ENCODE assay signal across 16 cellular contexts in the genomic region with DNA sequence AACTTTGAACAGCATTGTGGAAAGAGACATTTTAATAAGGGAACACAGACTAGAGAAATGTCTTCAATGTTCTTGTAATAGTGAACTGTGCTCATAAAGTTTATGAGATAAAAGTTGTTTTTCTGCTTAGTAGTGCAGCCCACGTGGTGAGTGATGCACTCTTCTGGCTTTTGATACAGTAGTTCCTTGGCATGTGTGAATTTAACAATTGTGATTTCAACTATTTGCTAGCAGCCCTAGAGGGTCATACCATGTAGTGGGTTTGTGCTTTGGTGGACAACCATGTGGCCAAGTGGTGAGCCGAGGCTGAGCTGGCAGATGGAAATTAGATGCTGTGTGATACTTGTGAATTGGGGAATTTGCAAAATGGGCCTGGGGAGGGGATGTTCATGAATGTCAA.
DNase-seq lines count a peak whose midpoint lies in the region; ATAC-seq and TF ChIP-seq lines count a peak whose summit lies in the region.
"Had no signal": no experiment of that assay in that cellular context is flagged by ENCODE, and none has a peak within 500 bp of the region (broad histone marks: within the 10 kb centered on the region; RNA-seq: fewer than 3 reads in every experiment).

No MANE protein-coding gene starts in this region.

- H3K4me3 ChIP-seq in MG63: no peak overlapping the region
- H3K4me3 ChIP-seq in transverse colon: no peak overlapping the region
- H3K4me3 ChIP-seq: K562 had no signal

- peak overlapping the region in 1 of 2 donors; percentile 60 for H3K27ac Mint-ChIP-seq in natural killer cell
- H3K27ac Mint-ChIP-seq: CD4-positive, alpha-beta memory T cell had no signal

- no peaks in the 10 kb centered on the region for H3K27me3 Mint-ChIP-seq in natural killer cell (ENCODE audit: low read depth in 2 of 2)

- DNase-seq in EL (peak; percentile 41), MG63 (peak; percentile 22), natural killer cell (no peak), transverse colon (no peak), UCSD-AML1 (lab: John Stamatoyannopoulos, UW; ENCODE audit: unreplicated experiment) (no peak)
- DNase-seq: ACHN; BE2C; CD4-positive, alpha-beta memory T cell; DMS79; GF-D8; Karpas-422 had no signal

- WGBS in transverse colon (ENCODE audit: low coverage in 1 of 2), 2 donors: 69% methylated on average over 2 of the region's 2 CpGs; no CpG with 5 or more reads in 1 of the 2 donors

- peaks cover 0 to 5% (median 0%) of the 10 kb centered on the region in 4 donors for H3K4me1 ChIP-seq in transverse colon
- H3K4me1 ChIP-seq: BE2C had no signal

- no peaks in the 10 kb centered on the region for H3K36me3 ChIP-seq in MG63
- no peaks in the 10 kb centered on the region for H3K36me3 ChIP-seq in transverse colon
- H3K36me3 ChIP-seq: BE2C had no signal

- H3K4me3 Mint-ChIP-seq in natural killer cell: no peak overlapping the region
- H3K4me3 Mint-ChIP-seq: CD4-positive, alpha-beta memory T cell had no signal

- no peaks in the 10 kb centered on the region for H3K36me3 Mint-ChIP-seq in natural killer cell
- H3K36me3 Mint-ChIP-seq: CD4-positive, alpha-beta memory T cell had no signal

- no peak overlapping the region for H3K27ac ChIP-seq in transverse colon
- H3K27ac ChIP-seq: C4-2B, HL-60 had no signal

- TF ChIP-seq EP300 in transverse colon (IDR thresholded peaks at IDR 0.05; ENCODE audit: low read depth): no peak

- no peak for TF ChIP-seq CTCF in natural killer cell (IDR thresholded peaks at IDR 0.05)
- TF ChIP-seq CTCF in transverse colon (IDR thresholded peaks at IDR 0.05): no peak

- in situ Hi-C loops in transverse colon (cut with MboI; ENCODE audit: low pct_ligation_motif_present in 1 of 4, low pct_unique_long_range_greater_than_20kb in 1 of 4, low sequenced_read_pairs in 3 of 4): no loop called here

- H3K9me3 ChIP-seq in MG63: no peaks in the 10 kb centered on the region; the same call in 1 of the 2 replicates
- no peaks in the 10 kb centered on the region for H3K9me3 ChIP-seq in transverse colon
- H3K9me3 ChIP-seq: BE2C had no signal

- no peak for TF ChIP-seq POLR2A in transverse colon (IDR thresholded peaks at IDR 0.05)

- ATAC-seq in natural killer cell: peak in 2 of 3 donors; percentile 24 to 43
- no peak for ATAC-seq in HG02678 (IDR thresholded peaks at IDR 0.05; ENCODE audit: unreplicated experiment)
- ATAC-seq in GM21390 (IDR thresholded peaks at IDR 0.05; ENCODE audit: unreplicated experiment): no peak
- ATAC-seq: K562 had no signal

- H3K4me1 Mint-ChIP-seq in natural killer cell: peaks cover 32 to 37% of the 10 kb centered on the region in 2 donors
- H3K4me1 Mint-ChIP-seq: CD4-positive, alpha-beta memory T cell had no signal

- no peaks in the 10 kb centered on the region for H3K27me3 ChIP-seq in MG63
- no peaks in the 10 kb centered on the region for H3K27me3 ChIP-seq in transverse colon
- H3K27me3 ChIP-seq: BE2C had no signal

- intact Hi-C loops in natural killer cell (cut with micrococcal nuclease): loop anchor here (5.0 kb wide), 1 partner anchor 35 kb away; no protein-coding TSS in a partner anchor
- intact Hi-C loops in transverse colon (cut with DNase I; ENCODE audit: low total_unique reads): no loop called here

- H3K9me3 Mint-ChIP-seq in natural killer cell: peaks cover 0 to 2% of the 10 kb centered on the region in 2 donors

Comparison
In these comparisons a context has a peak if more than half of its experiments do, and no peak if none do; other contexts are left out.
1. DNase-seq: peak in EL (single experiment) and MG63 (single experiment); none in natural killer cell (single experiment), transverse colon (single experiment) and UCSD-AML1 (single experiment).
2. ATAC-seq: peak in natural killer cell (2 of 3); none in HG02678 (single experiment) and GM21390 (single experiment).